22 cellular contexts compared by ENCODE assay signal in genomic region chr7:121103579-121103978, GRCh38.
DNase-seq lines count a peak whose midpoint lies in the region; ATAC-seq, FAIRE-seq and TF ChIP-seq lines count a peak whose summit lies in the region.
"Had no signal": no experiment of that assay in that cellular context is flagged by ENCODE, and none has a peak within 500 bp of the region (broad histone marks: within the 10 kb centered on the region; RNA-seq: fewer than 3 reads in every experiment).

No MANE protein-coding gene starts in this region.

- H3K9ac ChIP-seq in K562 (ENCODE audit: insufficient read depth in 1 of 2, low read depth in 2 of 2, low read length in 2 of 2) = no peak overlapping the region

- H3K9me1 ChIP-seq in K562 (ENCODE audit: control insufficient read depth, insufficient read depth, low read length) = no peaks in the 10 kb centered on the region

- no peaks in the 10 kb centered on the region for H3K27me3 ChIP-seq in K562 (ENCODE audit: control insufficient read depth in 2 of 2, insufficient read depth in 2 of 2, low read length in 2 of 2)
- H3K27me3 ChIP-seq: Peyer's patch had no signal

- POLR2A ChIA-PET in HEK293 (lab: Yijun Ruan, JAX) (no interaction called here), K562 (lab: Yijun Ruan, JAX) (interaction anchor here (0.6 kb wide), 1 partner anchor 8 kb away, joined by 3 read pairs; no protein-coding TSS in a partner anchor)

- TF ChIP-seq EP300 in K562 (IDR thresholded peaks at IDR 0.05; ENCODE audit: low read length) = no peak

- H3K4me2 ChIP-seq in K562 (ENCODE audit: insufficient read depth, low read length) = no peak overlapping the region
- H3K4me2 ChIP-seq: A549 had no signal

- H3K4me3 ChIP-seq in HEK293 (ENCODE audit: low read depth, low read length) (no peak overlapping the region), K562 (no peak overlapping the region)
- H3K4me3 ChIP-seq: A549, Peyer's patch had no signal

- H3K4me1 ChIP-seq in HEK293 (ENCODE audit: control insufficient read depth, insufficient read depth, low read length) (peaks cover 6% of the 10 kb centered on the region), K562 (replicated peaks in 1 of 2; ENCODE audit: control insufficient read depth in 2 of 2, insufficient read depth in 2 of 2, low read length in 2 of 2) (peaks cover 0 to 8% of the 10 kb centered on the region in 2 experiments; a peak in 1 of 5 replicates)
- H3K4me1 ChIP-seq: A549, Peyer's patch had no signal

- no peak overlapping the region for H3K27ac ChIP-seq in HEK293 (ENCODE audit: extremely low read depth, low read depth, low read length)
- H3K27ac ChIP-seq in K562 (ENCODE audit: extremely low read depth, low read depth, low read length) = no peak overlapping the region
- H3K27ac ChIP-seq: A549, C4-2B, Peyer's patch had no signal

- no peaks in the 10 kb centered on the region for H3K36me3 ChIP-seq in HEK293 (ENCODE audit: control insufficient read depth in 2 of 2, insufficient read depth in 1 of 2, low read length in 2 of 2)
- H3K36me3 ChIP-seq in K562 (ENCODE audit: control insufficient read depth, insufficient read depth, low read length) = peaks cover 95% of the 10 kb centered on the region
- H3K36me3 ChIP-seq: Peyer's patch had no signal

- BruUV-seq in Calu3 (replicated peaks; lab: Mats Ljungman, UMichigan) (no TSS peak), K562 (replicated peaks; lab: Mats Ljungman, UMichigan) (no TSS peak)

- peaks cover 10% of the 10 kb centered on the region for H3K36me3 Mint-ChIP-seq in Calu3 (ENCODE audit: insufficient read depth, unreplicated experiment)
- peaks cover 3% of the 10 kb centered on the region for H3K36me3 Mint-ChIP-seq in mesothelial cell of epicardium

- H3K27ac Mint-ChIP-seq in Calu3 (ENCODE audit: unreplicated experiment) (peak overlapping the region; percentile 89), mesothelial cell of epicardium (peak overlapping the region; percentile 22)

- no peak for TF ChIP-seq CTCF in Calu3 (IDR thresholded peaks at IDR 0.05; ENCODE audit: unreplicated experiment)
- TF ChIP-seq CTCF in HEK293 (tag by site-specific recombination; IDR thresholded peaks at IDR 0.05) = no peak
- no peak for TF ChIP-seq CTCF in K562 (IDR thresholded peaks at IDR 0.05 in 2 of 3, conservative IDR thresholded peaks at IDR 0.05 in 1 of 3; ENCODE audit: insufficient read depth in 2 of 3, low read depth in 1 of 3, low read length in 3 of 3)
- TF ChIP-seq CTCF in mesothelial cell of epicardium (IDR thresholded peaks at IDR 0.05; ENCODE audit: unreplicated experiment) = no peak

- CTCF ChIA-PET in Calu3 (lab: Charles Lee) = interaction anchor here (1.0 to 2.1 kb wide), 3 partner anchors 16 to 115 kb away, joined by 4 to 13 read pairs (median 6); partner anchors contain the start of gene CPED1
- CTCF ChIA-PET in HEK293 (lab: Yijun Ruan, JAX) = interaction anchor here (0.5 to 2.4 kb wide), 6 partner anchors 8 to 264 kb away, joined by 3 to 9 read pairs (median 4); no protein-coding TSS in a partner anchor
- CTCF ChIA-PET in K562 (lab: Yijun Ruan, JAX; ENCODE audit: low intra/inter-chr PET ratio) = no interaction called here

- 79% methylated on average over 2 of the region's 2 CpGs for WGBS in K562 (ENCODE audit: insufficient coverage, low coverage, missing lambda C conversion rate)

- TF ChIP-seq RAD21 in K562 (CRISPR knock-in tag; conservative IDR thresholded peaks at IDR 0.05 in 1 of 2, IDR thresholded peaks at IDR 0.05 in 1 of 2) = no peak

- in situ Hi-C loops in K562 (cut with MboI) = no loop called here

- FAIRE-seq in K562 (lab: Jason Lieb, UNC) = no peak
- FAIRE-seq: A549, GM19239 had no signal

- H3K4me3 Mint-ChIP-seq in Calu3 (ENCODE audit: low read depth, unreplicated experiment) (no peak overlapping the region), mesothelial cell of epicardium (no peak overlapping the region)

- H3K9me3 Mint-ChIP-seq in Calu3 (ENCODE audit: low read depth, unreplicated experiment) (peaks cover 8% of the 10 kb centered on the region), mesothelial cell of epicardium (no peaks in the 10 kb centered on the region)

- TF ChIP-seq POLR2A in K562 (conservative IDR thresholded peaks at IDR 0.05) = no peak

- ATAC-seq in K562 (no peak), GM19395 (IDR thresholded peaks at IDR 0.05; ENCODE audit: unreplicated experiment) (no peak)
- ATAC-seq: A549, SK-N-SH treated with all-trans-retinoic acid at 6 μM for 48 hours had no signal

- intact Hi-C loops in Calu3 (cut with micrococcal nuclease; ENCODE audit: unreplicated experiment) = loop anchor here (1.0 kb wide), 1 partner anchor 19 kb away; no protein-coding TSS in a partner anchor
- intact Hi-C loops in K562 (cut with micrococcal nuclease) = no loop called here

- H3K9me3 ChIP-seq in HEK293 (ENCODE audit: control insufficient read depth, insufficient read depth, low read depth, low read length) = no peaks in the 10 kb centered on the region
- H3K9me3 ChIP-seq in K562 (replicated peaks; ENCODE audit: control insufficient read depth, insufficient read depth, low read depth, low read length) = no peaks in the 10 kb centered on the region
- H3K9me3 ChIP-seq: A549, Peyer's patch had no signal

- DNase-seq in Calu3 (no peak), K562 (ENCODE audit: extremely low read depth in 1 of 4, low spot score in 3 of 4) (no peak), mesothelial cell of epicardium (ENCODE audit: low spot score in 2 of 2, unreplicated experiment in 2 of 2) (no peak), COLO668 (lab: John Stamatoyannopoulos, UW; ENCODE audit: unreplicated experiment) (no peak), NCI-H748 (lab: John Stamatoyannopoulos, UW; ENCODE audit: unreplicated experiment) (no peak)
- DNase-seq in stimulated activated CD4-positive, alpha-beta T cell treated with anti-CD3 and anti-CD28 coated beads, Interleukin-1b, Interleukin-23, amount 100 ng/mL, for 48 hours = no peak
- DNase-seq: EL, HCEC 1CT, KBM-7, NCI-H1417 treated with DMSO at 0.1 percent for 48 hours, NCI-H1930, NCI-H2171, NCI-H446 treated with DMSO at 0.1 percent for 48 hours, NCI-H748 treated with DMSO at 0.1 percent for 48 hours, Peyer's patch, SHP77 treated with DMSO at 0.1 percent for 48 hours had no signal

- H3K79me2 ChIP-seq in K562 (ENCODE audit: control insufficient read depth, insufficient read depth, low read length) = peaks cover 74% of the 10 kb centered on the region

- peaks cover 33% of the 10 kb centered on the region for H3K4me1 Mint-ChIP-seq in Calu3 (ENCODE audit: low read depth, unreplicated experiment)
- H3K4me1 Mint-ChIP-seq in mesothelial cell of epicardium = peaks cover 28% of the 10 kb centered on the region

- no peaks in the 10 kb centered on the region; the same call in 1 of the 2 replicates for H4K20me1 ChIP-seq in K562 (replicated peaks; ENCODE audit: control insufficient read depth, insufficient read depth, low read length)

- no peak overlapping the region for H2AFZ ChIP-seq in K562 (ENCODE audit: low read depth, low read length)

- no peaks in the 10 kb centered on the region for H3K27me3 Mint-ChIP-seq in Calu3 (ENCODE audit: unreplicated experiment)
- H3K27me3 Mint-ChIP-seq in mesothelial cell of epicardium (ENCODE audit: low read depth) = no peaks in the 10 kb centered on the region

TF ChIP-seq in HEK293, 187 proteins besides CTCF, POLR2A, EP300 and RAD21 (continues in another document):
- TF ChIP-seq PRDM6 (tag by site-specific recombination; IDR thresholded peaks at IDR 0.05) = peak; percentile 28

TF ChIP-seq in K562, 482 proteins besides CTCF, POLR2A, EP300 and RAD21 (continues in another document):
- TF ChIP-seq KAT2B (IDR thresholded peaks at IDR 0.05; ENCODE audit: low read depth, low read length) (no peak), ZNF3 (CRISPR knock-in tag; IDR thresholded peaks at IDR 0.05) (no peak), FOS (IDR thresholded peaks at IDR 0.05; ENCODE audit: extremely low read depth, insufficient read length) (no peak), MAFK (IDR thresholded peaks at IDR 0.05; ENCODE audit: low read length) (no peak), MBD1 (CRISPR knock-in tag; IDR thresholded peaks at IDR 0.05) (no peak), ZNF717 (CRISPR knock-in tag; IDR thresholded peaks at IDR 0.05) (no peak), HMBOX1 (IDR thresholded peaks at IDR 0.05) (0 out of 2 replicates have a peak, but pooled peaks have one; percentile 58), MEIS2 (IDR thresholded peaks at IDR 0.05; ENCODE audit: partially characterized antibody) (peak; percentile 46), MEF2A (IDR thresholded peaks at IDR 0.05; ENCODE audit: control insufficient read depth, low read depth, low read length) (no peak), BRF2 (IDR thresholded peaks at IDR 0.05; ENCODE audit: borderline replicate concordance, insufficient read depth, insufficient read length) (no peak), ZNF324 (CRISPR knock-in tag; IDR thresholded peaks at IDR 0.05) (no peak)
